In genomic region chr14:23481992-23482813, GRCh38 we compare ENCODE assay signal across 16 cellular contexts. TPM values are rescaled to one million over a fixed set of nuclear protein-coding genes. Genes with fewer than 3 reads are reported as not detected.
DNase-seq lines count a peak whose midpoint lies in the region; ATAC-seq, FAIRE-seq and TF ChIP-seq lines count a peak whose summit lies in the region.
"Had no signal": no experiment of that assay in that cellular context is flagged by ENCODE, and none has a peak within 500 bp of the region (broad histone marks: within the 10 kb centered on the region; RNA-seq: fewer than 3 reads in every experiment).

No MANE protein-coding gene starts in this region.

- no peak for TF ChIP-seq CTCF in nephron (IDR thresholded peaks at IDR 0.05; ENCODE audit: unreplicated experiment in 3 of 3)

- H3K27me3 Mint-ChIP-seq in nephron (ENCODE audit: low read depth) = no peaks in the 10 kb centered on the region
- H3K27me3 Mint-ChIP-seq: stimulated activated naive CD8-positive, alpha-beta T cell treated with anti-CD3 and anti-CD28 coated beads, Interleukin-15, amount 100 ng/mL, for 72 hours had no signal

- H3K9ac ChIP-seq in Karpas-422 (ENCODE audit: low read length) = no peak overlapping the region

- DNase-seq in NCI-H1105 treated with DMSO at 0.1 percent for 48 hours (lab: John Stamatoyannopoulos, UW) (peak; percentile 10), NCI-H1105 (lab: John Stamatoyannopoulos, UW) (no peak), Karpas-422 (peak; percentile 49), cerebellum (ENCODE audit: low spot score) (peak; percentile 75), H54 (ENCODE audit: insufficient read length, low spot score) (no peak), KBM-7 (no peak)
- DNase-seq: immature natural killer cell; NCI-H187 treated with DMSO at 0.1 percent for 48 hours; stimulated activated naive CD8-positive, alpha-beta T cell treated with anti-CD3 and anti-CD28 coated beads, Interleukin-15, amount 100 ng/mL, for 72 hours had no signal

- H3K27ac ChIP-seq in Karpas-422 (ENCODE audit: low read length) = no peak overlapping the region
- H3K27ac ChIP-seq: SK-N-MC, skin epidermis had no signal

- no peaks in the 10 kb centered on the region for H3K79me2 ChIP-seq in Karpas-422 (ENCODE audit: low read length)

- in situ Hi-C loops in KBM-7 (cut with MboI; ENCODE audit: low pct_unique_long_range_greater_than_20kb, low sequenced_read_pairs) = no loop called here

- no peaks in the 10 kb centered on the region for H4K20me1 ChIP-seq in Karpas-422 (ENCODE audit: insufficient read depth, low read depth, low read length)

- H3K36me3 ChIP-seq in Karpas-422 (ENCODE audit: insufficient read depth, low read length) = peaks cover 15% of the 10 kb centered on the region

- no peaks in the 10 kb centered on the region for H3K4me1 ChIP-seq in Karpas-422 (ENCODE audit: low read length)

- H2AFZ ChIP-seq in Karpas-422 (ENCODE audit: low read length) = no peak overlapping the region

- ATAC-seq in GM21367 (IDR thresholded peaks at IDR 0.05; ENCODE audit: unreplicated experiment) = no peak
- ATAC-seq: stimulated activated naive CD8-positive, alpha-beta T cell treated with anti-CD3 and anti-CD28 coated beads, Interleukin-15, amount 100 ng/mL, for 72 hours had no signal

- FAIRE-seq in H54 (lab: Jason Lieb, UNC) = no peak
- FAIRE-seq: GM18507, K562 had no signal

- no peak overlapping the region for H3K4me3 ChIP-seq in Karpas-422 (ENCODE audit: low read length)
- H3K4me3 ChIP-seq: K562, SK-N-MC, skin epidermis had no signal

- peaks cover 10% of the 10 kb centered on the region for H3K4me1 Mint-ChIP-seq in nephron

- no peaks in the 10 kb centered on the region for H3K9me2 ChIP-seq in Karpas-422 (replicated peaks; ENCODE audit: insufficient read depth, low read length)

- no peak overlapping the region for H3K4me2 ChIP-seq in Karpas-422 (ENCODE audit: low read depth, low read length, poor library complexity, severe bottlenecking)

- peak overlapping the region in 2 of 3 experiments; percentile 2 to 31 for H3K27ac Mint-ChIP-seq in nephron
- H3K27ac Mint-ChIP-seq: immature natural killer cell; stimulated activated naive CD8-positive, alpha-beta T cell treated with anti-CD3 and anti-CD28 coated beads, Interleukin-15, amount 100 ng/mL, for 72 hours had no signal

- peaks cover 15% of the 10 kb centered on the region for H3K36me3 Mint-ChIP-seq in nephron (ENCODE audit: low read depth)

- no peak overlapping the region for H3K4me3 Mint-ChIP-seq in nephron
- H3K4me3 Mint-ChIP-seq: immature natural killer cell; stimulated activated naive CD8-positive, alpha-beta T cell treated with anti-CD3 and anti-CD28 coated beads, Interleukin-15, amount 100 ng/mL, for 72 hours had no signal

- TF ChIP-seq POLR2A in H54 (IDR thresholded peaks at IDR 0.05; ENCODE audit: low read depth, low read length) = no peak

- no peaks in the 10 kb centered on the region for H3K27me3 ChIP-seq in Karpas-422 (ENCODE audit: low read length)

- H3K9me3 ChIP-seq in Karpas-422 (ENCODE audit: low read length) = no peaks in the 10 kb centered on the region

- no peaks in the 10 kb centered on the region for H3K9me3 Mint-ChIP-seq in nephron
- H3K9me3 Mint-ChIP-seq: immature natural killer cell; stimulated activated naive CD8-positive, alpha-beta T cell treated with anti-CD3 and anti-CD28 coated beads, Interleukin-15, amount 100 ng/mL, for 72 hours had no signal

RNA-seq across cellular contexts. Expression of gene NGDN, which starts 12.7 kb away (rescaled TPM):
- total RNA-seq in Karpas-422 (2014; rRNA removed; shearing (Covaris generic); ENCODE audit: low replicate concordance) = 77.5 and 82.2 TPM in 2 replicates
- 33.4 TPM for total RNA-seq in cerebellum

RNA-seq across cellular contexts. Expression of gene MYH7, which starts 46.7 kb away (rescaled TPM):
- not detected in 2 replicates for total RNA-seq in Karpas-422 (2014; rRNA removed; shearing (Covaris generic); ENCODE audit: low replicate concordance)
- total RNA-seq in cerebellum = 2.2 TPM
- total RNA-seq: K562, mammary epithelial cell had no signal

Comparison
In these comparisons a context has a peak if more than half of its experiments do, and no peak if none do; other contexts are left out.
1. DNase-seq: peak in NCI-H1105 treated with DMSO at 0.1 percent for 48 hours (single experiment), Karpas-422 (single experiment) and cerebellum (single experiment); none in NCI-H1105 (single experiment), H54 (single experiment) and KBM-7 (single experiment).